ENCODE assay signal across 2 cellular contexts in the genomic region with DNA sequence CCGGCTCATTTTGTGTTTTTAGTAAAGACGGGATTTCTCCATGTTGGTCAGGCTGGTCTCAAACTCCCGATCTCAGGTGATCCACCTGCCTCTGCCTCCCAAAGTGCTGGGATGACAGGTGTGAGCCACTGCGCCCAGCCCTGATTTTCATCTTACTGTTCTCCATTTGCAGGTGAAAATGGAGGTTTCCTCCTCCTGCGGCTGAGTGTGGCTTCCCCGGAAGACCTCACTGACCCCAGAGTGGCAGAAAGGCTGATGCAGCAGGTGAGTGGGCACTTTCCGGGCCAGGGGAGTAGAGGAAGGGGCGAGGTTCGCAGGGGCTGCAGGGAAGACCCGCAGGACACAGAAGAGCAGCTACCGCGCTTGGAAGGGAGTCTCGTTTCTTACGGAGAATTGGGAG.
TF ChIP-seq lines count a peak whose summit lies in the region.

No MANE protein-coding gene starts in this region.

TF ChIP-seq in IMR-90, 13 proteins besides CTCF, POLR2A, EP300 and RAD21:
- TF ChIP-seq CEBPB (IDR thresholded peaks at IDR 0.05; ENCODE audit: low read depth, low read length) (no peak), MAFK (IDR thresholded peaks at IDR 0.05; ENCODE audit: low read depth, low read length) (no peak), MAZ (IDR thresholded peaks at IDR 0.05; ENCODE audit: borderline replicate concordance, low read depth, low read length) (no peak), USF2 (IDR thresholded peaks at IDR 0.05; ENCODE audit: low read depth, low read length) (no peak), MXI1 (IDR thresholded peaks at IDR 0.05; ENCODE audit: borderline replicate concordance, low read depth, low read length) (no peak), RFX5 (IDR thresholded peaks at IDR 0.05; ENCODE audit: low read depth, low read length) (no peak), RCOR1 (IDR thresholded peaks at IDR 0.05; ENCODE audit: insufficient replicate concordance, low read length) (no peak), NFE2L2 (IDR thresholded peaks at IDR 0.05; ENCODE audit: low read depth, low read length) (no peak), ELK1 (IDR thresholded peaks at IDR 0.05; ENCODE audit: borderline replicate concordance, low read depth, low read length) (no peak)

TF ChIP-seq in H1, 55 proteins besides CTCF, POLR2A, EP300 and RAD21:
- no peak for TF ChIP-seq RFX5 (IDR thresholded peaks at IDR 0.05; ENCODE audit: borderline replicate concordance, low read depth, low read length)
- TF ChIP-seq CEBPB (IDR thresholded peaks at IDR 0.05; ENCODE audit: low read depth, low read length), result no peak
- TF ChIP-seq USF2 (IDR thresholded peaks at IDR 0.05; ENCODE audit: low read length), result no peak
- TF ChIP-seq POU5F1 (IDR thresholded peaks at IDR 0.05; ENCODE audit: low read depth, low read length), result no peak
- TF ChIP-seq NANOG (IDR thresholded peaks at IDR 0.05; ENCODE audit: insufficient read depth, low read depth, low read length, poor library complexity, severe bottlenecking), result no peak
- TF ChIP-seq RXRA (IDR thresholded peaks at IDR 0.05; ENCODE audit: insufficient read depth, low read depth, low read length), result no peak
- no peak for TF ChIP-seq CBX5 (IDR thresholded peaks at IDR 0.05; ENCODE audit: low read depth, low read length)
- TF ChIP-seq TAF1 (IDR thresholded peaks at IDR 0.05; ENCODE audit: low read depth, low read length), result no peak
